10 cellular contexts compared by ENCODE assay signal in the genomic region with DNA sequence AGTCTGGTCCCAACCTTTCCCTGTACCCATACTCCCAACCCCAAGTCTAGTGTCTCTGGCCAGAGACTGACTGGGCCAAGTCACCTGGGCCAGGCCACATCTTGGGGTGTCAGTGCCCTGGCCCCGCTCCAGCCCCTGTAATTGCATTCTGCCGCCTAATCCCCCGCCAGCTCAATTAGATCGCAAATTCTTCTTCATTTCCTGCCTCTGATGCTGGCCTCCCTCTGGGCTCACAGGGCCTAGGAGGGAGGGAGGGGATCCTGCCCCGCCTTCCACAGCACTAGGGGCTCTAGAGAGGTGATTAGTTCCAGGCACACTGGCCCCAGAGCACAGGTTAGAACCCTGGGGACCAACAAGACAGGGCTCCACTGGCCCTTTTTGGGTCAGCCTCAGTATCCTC. TPM values are rescaled to one million over a fixed set of nuclear protein-coding genes. Genes with fewer than 3 reads are reported as not detected.
A peak's percentile ranks its signal among the peaks of the same experiment; 100 is the strongest.
DNase-seq lines count a peak whose midpoint lies in the region; ATAC-seq, FAIRE-seq and TF ChIP-seq lines count a peak whose summit lies in the region.
"Had no signal": no experiment of that assay in that cellular context is flagged by ENCODE, and none has a peak within 500 bp of the region (broad histone marks: within the 10 kb centered on the region; RNA-seq: fewer than 3 reads in every experiment).

No MANE protein-coding gene starts in this region.

- ATAC-seq in HepG2 (no peak), GM18861 (IDR thresholded peaks at IDR 0.05; ENCODE audit: unreplicated experiment) (no peak)
- no peak for ATAC-seq in CD4-positive, alpha-beta T cell (ENCODE audit: poor library complexity)

- no peak overlapping the region for H3K4me3 Mint-ChIP-seq in CD4-positive, alpha-beta T cell
- H3K4me3 Mint-ChIP-seq: activated T-cell treated with anti-CD3 and anti-CD28 coated beads, Interleukin-2, amount 50 U/mL, for 24 hours had no signal

- POLR2A ChIA-PET in HepG2 (lab: Yijun Ruan, JAX): interaction anchor here (1.9 to 3.1 kb wide), 5 partner anchors 10 to 80 kb away, joined by 7 to 22 read pairs (median 10); no protein-coding TSS in a partner anchor
- POLR2A ChIA-PET in CD4-positive, alpha-beta T cell (lab: Charles Lee): no interaction called here

- H3K27me3 Mint-ChIP-seq in CD4-positive, alpha-beta T cell: peaks cover 58% of the 10 kb centered on the region

- BruUV-seq in HepG2 (replicated peaks; lab: Mats Ljungman, UMichigan): no TSS peak

- H3K36me3 ChIP-seq in ascending aorta (no peaks in the 10 kb centered on the region), HepG2 (replicated peaks in 1 of 2; ENCODE audit: control insufficient read depth in 1 of 2, insufficient read depth in 2 of 2, low read length in 2 of 2) (peaks cover 0 to 4% of the 10 kb centered on the region in 2 experiments; a peak in 3 of 5 replicates), stomach (no peaks in the 10 kb centered on the region)

- H3K9ac ChIP-seq in HepG2 (ENCODE audit: insufficient read depth, low read depth, low read length): 0 out of 2 replicates have a peak overlapping the region, but pooled peaks have one; percentile 24

- peaks cover 30% of the 10 kb centered on the region for H3K4me1 Mint-ChIP-seq in CD4-positive, alpha-beta T cell (ENCODE audit: low read depth)

- peaks cover 69% of the 10 kb centered on the region for H4K20me1 ChIP-seq in HepG2 (ENCODE audit: insufficient read depth, low read length)

- intact Hi-C loops in ascending aorta (cut with DNase I) (no loop called here), HepG2 (cut with micrococcal nuclease; ENCODE audit: unreplicated experiment) (loop anchor here (5.0 kb wide), 1 partner anchor 94 kb away; no protein-coding TSS in a partner anchor), stomach (cut with DNase I; ENCODE audit: low total_unique reads) (no loop called here)
- intact Hi-C loops in CD4-positive, alpha-beta T cell (cut with DNase I, micrococcal nuclease): no loop called here

- DNase-seq in GM18507 (ENCODE audit: extremely low spot score, insufficient read length, low read depth) (no peak), ascending aorta (ENCODE audit: low spot score in 2 of 2) (no peak), HepG2 (ENCODE audit: low spot score) (no peak), stomach (no peak), ACHN (no peak)
- no peak for DNase-seq in CD4-positive, alpha-beta T cell
- no peak for DNase-seq in stimulated activated CD4-positive, alpha-beta T cell treated with anti-CD3 and anti-CD28 coated beads, Interleukin-4, amount 100 ng/mL, for 1 hour
- DNase-seq: activated T-cell treated with anti-CD3 and anti-CD28 coated beads, Interleukin-2, amount 50 U/mL, for 24 hours; MG63 had no signal

- in situ Hi-C loops in HepG2 (cut with HindIII; ENCODE audit: extremely low pct_ligation_motif_present, low pct_unique_long_range_greater_than_20kb): no loop called here
- in situ Hi-C loops in ACHN (cut with HindIII; ENCODE audit: low pct_ligation_motif_present, low pct_unique_long_range_greater_than_20kb, low sequenced_read_pairs): no loop called here

- no peaks in the 10 kb centered on the region for H3K36me3 Mint-ChIP-seq in CD4-positive, alpha-beta T cell (ENCODE audit: low read depth)

- no peaks in the 10 kb centered on the region for H3K27me3 ChIP-seq in ascending aorta
- no peaks in the 10 kb centered on the region; a peak in 1 of 5 replicates for H3K27me3 ChIP-seq in HepG2 (ENCODE audit: control insufficient read depth in 1 of 2, insufficient read depth in 2 of 2, low read length in 2 of 2)
- H3K27me3 ChIP-seq in stomach: peaks cover 0 to 27% (median 0%) of the 10 kb centered on the region in 3 donors
- peaks cover 56% of the 10 kb centered on the region for H3K27me3 ChIP-seq in CD4-positive, alpha-beta T cell (ENCODE audit: control insufficient read depth, insufficient read depth, low read length)
- H3K27me3 ChIP-seq: MG63 had no signal

- H3K79me2 ChIP-seq in HepG2 (ENCODE audit: insufficient read depth, low read length): peaks cover 95% of the 10 kb centered on the region

- TF ChIP-seq POLR2A in HepG2 (IDR thresholded peaks at IDR 0.05; ENCODE audit: insufficient read depth in 1 of 2, low read depth in 2 of 2, low read length in 2 of 2) (no peak), stomach (IDR thresholded peaks at IDR 0.05) (no peak)

- TF ChIP-seq EP300 in HepG2 (IDR thresholded peaks at IDR 0.05; ENCODE audit: low read depth in 2 of 2, low read length in 2 of 2) (no peak), HepG2 (CRISPR knock-in tag; IDR thresholded peaks at IDR 0.05; ENCODE audit: borderline replicate concordance) (no peak), stomach (IDR thresholded peaks at IDR 0.05) (no peak)

- H3K9me3 Mint-ChIP-seq in CD4-positive, alpha-beta T cell: no peaks in the 10 kb centered on the region
- H3K9me3 Mint-ChIP-seq: activated T-cell treated with anti-CD3 and anti-CD28 coated beads, Interleukin-2, amount 50 U/mL, for 24 hours had no signal

- H3K4me1 ChIP-seq in ascending aorta (peaks cover 48 to 70% of the 10 kb centered on the region in 2 donors), HepG2 (ENCODE audit: insufficient read depth, low read length) (peaks cover 75% of the 10 kb centered on the region), stomach (peaks cover 87 to 99% (median 97%) of the 10 kb centered on the region in 4 donors)

- CTCF ChIA-PET in HepG2 (lab: Yijun Ruan, JAX; ENCODE audit: low intra/inter-chr PET ratio, low total read pairs): no interaction called here
- CTCF ChIA-PET in CD4-positive, alpha-beta T cell (lab: Charles Lee): no interaction called here

- H3K27ac ChIP-seq in ascending aorta (peak overlapping the region; percentile 96), HepG2 (ENCODE audit: extremely low read length, insufficient read depth, low read length) (peak overlapping the region; percentile 17), stomach (peak overlapping the region; percentile 67 to 95 (median 94))
- H3K27ac ChIP-seq in CD4-positive, alpha-beta T cell (ENCODE audit: low read depth, low read length): no peak overlapping the region

- H3K9me3 ChIP-seq in ascending aorta (no peaks in the 10 kb centered on the region), HepG2 (ENCODE audit: low read length) (no peaks in the 10 kb centered on the region), stomach (no peaks in the 10 kb centered on the region)
- H3K9me3 ChIP-seq in CD4-positive, alpha-beta T cell (ENCODE audit: control insufficient read depth, low read length): no peaks in the 10 kb centered on the region
- H3K9me3 ChIP-seq: MG63 had no signal

- H3K4me2 ChIP-seq in HepG2 (ENCODE audit: low read depth, low read length): peak overlapping the region; percentile 90

- no peak overlapping the region for H3K4me3 ChIP-seq in ascending aorta
- H3K4me3 ChIP-seq in HepG2 (replicated peaks in 1 of 3; ENCODE audit: insufficient read depth in 1 of 3, low read depth in 2 of 3, low read length in 3 of 3): peak overlapping the region in 1 of 3 experiments; percentile 16; a peak in 1 of 6 replicates
- H3K4me3 ChIP-seq in stomach: peak overlapping the region in 1 of 4 donors; percentile 16

- no peak for TF ChIP-seq RAD21 in HepG2 (CRISPR knock-in tag; IDR thresholded peaks at IDR 0.05)

- no peak overlapping the region for H3K27ac Mint-ChIP-seq in CD4-positive, alpha-beta T cell

- no peak overlapping the region for H2AFZ ChIP-seq in HepG2 (ENCODE audit: low read length)

- TF ChIP-seq CTCF in ascending aorta (IDR thresholded peaks at IDR 0.05) (no peak), HepG2 (CRISPR knock-in tag; IDR thresholded peaks at IDR 0.05) (no peak), stomach (IDR thresholded peaks at IDR 0.05) (no peak)
- TF ChIP-seq CTCF in CD4-positive, alpha-beta T cell (IDR thresholded peaks at IDR 0.05): no peak

- FAIRE-seq in GM18507 (lab: Jason Lieb, UNC): peak; percentile 61
- no peak for FAIRE-seq in HepG2 (lab: Jason Lieb, UNC)

- 97% methylated on average over 5 of the region's 5 CpGs for WGBS in HepG2 (ENCODE audit: low lambda C conversion rate)
- 45 to 60% (median 50%) methylated on average over 5 of the region's 5 CpGs for WGBS in stomach, 5 donors

TF ChIP-seq in HepG2, 621 proteins besides CTCF, POLR2A, EP300 and RAD21 (continues in another document):
- no peak for TF ChIP-seq ZNF672 (CRISPR knock-in tag; IDR thresholded peaks at IDR 0.05)

RNA-seq across cellular contexts. Expression of gene CXXC5, which starts 5.5 kb away (rescaled TPM):
- total RNA-seq in ascending aorta: 41.9 TPM
- 30.7 and 33.0 TPM in 2 replicates for total RNA-seq in HepG2 (2016; rRNA removed; fragmentation: Illumina TruSeq; extraction: Trizol)
- 7.4 and 8.6 TPM in 2 replicates for total RNA-seq in HepG2 (2016; cell fraction: cytosol; rRNA removed; fragmentation: Illumina TruSeq; extraction: Trizol; ENCODE audit: low read depth)
- 30.5 and 33.5 TPM in 2 replicates for total RNA-seq in HepG2 (2016; cell fraction: insoluble cytoplasmic fraction; rRNA removed; fragmentation: Illumina TruSeq; extraction: Trizol)
- total RNA-seq in HepG2 (2016; cell fraction: membrane; rRNA removed; fragmentation: Illumina TruSeq; extraction: Trizol): 32.7 and 37.9 TPM in 2 replicates
- total RNA-seq in HepG2 (2016; cell fraction: nucleus; rRNA removed; fragmentation: Illumina TruSeq; extraction: Trizol): 17.6 and 21.1 TPM in 2 replicates
- 27.9 and 32.3 TPM in 2 replicates for polyA plus RNA-seq in HepG2 (2011; rRNA removed)
- polyA plus RNA-seq in HepG2 (2011; cell fraction: cytosol; rRNA removed): 20.7 and 35.7 TPM in 2 replicates
- polyA plus RNA-seq in HepG2 (2011; cell fraction: nucleus; rRNA removed): 20.0 and 30.1 TPM in 2 replicates
- polyA plus RNA-seq in HepG2 (2012): 21.9 and 26.2 TPM in 2 replicates
- polyA plus RNA-seq in HepG2 (2016; cell fraction: cytosol; fragmentation: Illumina TruSeq; extraction: Trizol; ENCODE audit: low read depth): 7.7 and 8.6 TPM in 2 replicates
- polyA plus RNA-seq in HepG2 (2016; cell fraction: insoluble cytoplasmic fraction; fragmentation: Illumina TruSeq; extraction: Trizol; ENCODE audit: low read depth): 46.9 and 51.9 TPM in 2 replicates
- polyA plus RNA-seq in HepG2 (2016; cell fraction: membrane; fragmentation: Illumina TruSeq; extraction: Trizol; ENCODE audit: low read depth): 30.1 and 31.3 TPM in 2 replicates
- 39.0 and 44.0 TPM in 2 replicates for polyA plus RNA-seq in HepG2 (2016; cell fraction: nucleus; fragmentation: Illumina TruSeq; extraction: Trizol; ENCODE audit: insufficient read depth, low read depth)
- 13.2 and 63.5 TPM in 2 replicates for polyA minus RNA-seq in HepG2 (2011; rRNA and poly(A)+ RNA removed; ENCODE audit: low replicate concordance)
- 26.9 and 37.6 TPM in 2 replicates for polyA minus RNA-seq in HepG2 (2011; cell fraction: cytosol; rRNA and poly(A)+ RNA removed)
- polyA minus RNA-seq in HepG2 (2011; cell fraction: nucleus; rRNA and poly(A)+ RNA removed): 18.7 and 20.6 TPM in 2 replicates
- total RNA-seq in stomach: 100 to 1,000 TPM in 1 of 5 donors, 10 to 100 TPM in 4; 25.9 to 101 (median 32.7) TPM
- polyA plus RNA-seq in stomach: 10 to 100 TPM; 18.3 to 26.3 (median 22.2) TPM
- total RNA-seq in CD4-positive, alpha-beta T cell: 1 to 10 TPM; 1.9 to 2.7 TPM
